Comparison of ENCODE assay signal across 1 cellular context in genomic region chr7:137895301-137896201, GRCh38.
TF ChIP-seq lines count a peak whose summit lies in the region.

No MANE protein-coding gene starts in this region.

TF ChIP-seq in GM12878, 131 proteins besides CTCF, POLR2A, EP300 and RAD21 (continued from another document and continues in another):
- no peak for TF ChIP-seq USF1 (IDR thresholded peaks at IDR 0.05; ENCODE audit: borderline replicate concordance, extremely low read length, insufficient read depth, low read depth, low read length)
- no peak for TF ChIP-seq WRNIP1 (IDR thresholded peaks at IDR 0.05; ENCODE audit: borderline replicate concordance, low read depth, low read length)
- peak; percentile 61; the same call in 1 of the 2 replicates for TF ChIP-seq SMARCA5 (IDR thresholded peaks at IDR 0.05)
- no peak for TF ChIP-seq BCLAF1 (IDR thresholded peaks at IDR 0.05)
- no peak for TF ChIP-seq NR2C2 (IDR thresholded peaks at IDR 0.05; ENCODE audit: borderline replicate concordance, control insufficient read depth, insufficient read length, low read depth)
- TF ChIP-seq MXI1 (IDR thresholded peaks at IDR 0.05; ENCODE audit: low read depth, low read length): no peak
- peak; percentile 66 for TF ChIP-seq BCL11A (IDR thresholded peaks at IDR 0.05; ENCODE audit: low read depth, low read length)
- TF ChIP-seq SMAD5 (IDR thresholded peaks at IDR 0.05; ENCODE audit: low read depth): no peak
- no peak for TF ChIP-seq E2F4 (IDR thresholded peaks at IDR 0.05; ENCODE audit: low read depth, low read length)
- no peak for TF ChIP-seq USF2 (IDR thresholded peaks at IDR 0.05; ENCODE audit: borderline replicate concordance, low read depth, low read length)
- peak; percentile 96 for TF ChIP-seq ZNF384 (IDR thresholded peaks at IDR 0.05; ENCODE audit: borderline replicate concordance, low read depth, low read length)
- TF ChIP-seq HSF1 (IDR thresholded peaks at IDR 0.05; ENCODE audit: low read depth, low read length): no peak
- peak; percentile 64; the same call in 1 of the 2 replicates for TF ChIP-seq CBX5 (IDR thresholded peaks at IDR 0.05; ENCODE audit: low read depth)
- no peak for TF ChIP-seq STAT1 (conservative IDR thresholded peaks at IDR 0.05)
- peak; percentile 52 for TF ChIP-seq RELA (IDR thresholded peaks at IDR 0.05; ENCODE audit: borderline replicate concordance, partially characterized antibody)
- no peak for TF ChIP-seq RFX5 (IDR thresholded peaks at IDR 0.05; ENCODE audit: low read depth, low read length)
- peak; percentile 52 for TF ChIP-seq SKIL (IDR thresholded peaks at IDR 0.05; ENCODE audit: low read depth, poor library complexity, severe bottlenecking)
- no peak for TF ChIP-seq FOS (IDR thresholded peaks at IDR 0.05; ENCODE audit: borderline replicate concordance, extremely low read depth, insufficient read length)
- peak; percentile 52; the same call in 1 of the 2 replicates for TF ChIP-seq SPI1 (IDR thresholded peaks at IDR 0.05; ENCODE audit: borderline replicate concordance, insufficient read depth, low read depth, low read length)
- no peak for TF ChIP-seq BMI1 (IDR thresholded peaks at IDR 0.05; ENCODE audit: borderline replicate concordance)
- TF ChIP-seq MEF2A (IDR thresholded peaks at IDR 0.05; ENCODE audit: insufficient read depth, low read depth, low read length): no peak
- TF ChIP-seq NKRF (conservative IDR thresholded peaks at IDR 0.05): no peak
- TF ChIP-seq IRF5 (IDR thresholded peaks at IDR 0.05; ENCODE audit: borderline replicate concordance): no peak
- TF ChIP-seq SMC3 (IDR thresholded peaks at IDR 0.05; ENCODE audit: borderline replicate concordance, low read length): no peak
- no peak for TF ChIP-seq PRDM15 (CRISPR knock-in tag; IDR thresholded peaks at IDR 0.05)
- TF ChIP-seq POLR2AphosphoS5 (IDR thresholded peaks at IDR 0.05; ENCODE audit: low read length): no peak
- peak; percentile 49; the same call in 1 of the 2 replicates for TF ChIP-seq GABPA (IDR thresholded peaks at IDR 0.05; ENCODE audit: low read depth)
- TF ChIP-seq NBN (IDR thresholded peaks at IDR 0.05): no peak
- TF ChIP-seq ZSCAN29 (IDR thresholded peaks at IDR 0.05): no peak
- TF ChIP-seq NRF1 (conservative IDR thresholded peaks at IDR 0.05; ENCODE audit: low read depth, low read length): no peak
- peak; percentile 76 for TF ChIP-seq MTA2 (IDR thresholded peaks at IDR 0.05; ENCODE audit: low read depth)
- TF ChIP-seq JUND (IDR thresholded peaks at IDR 0.05; ENCODE audit: low read depth, low read length): peak; percentile 86
- peak; percentile 53; the same call in 1 of the 2 replicates for TF ChIP-seq PML (IDR thresholded peaks at IDR 0.05; ENCODE audit: low read length)
- TF ChIP-seq SIN3A (IDR thresholded peaks at IDR 0.05; ENCODE audit: low read depth, low read length): no peak
- no peak for TF ChIP-seq EZH2 (IDR thresholded peaks at IDR 0.05; ENCODE audit: borderline replicate concordance, control insufficient read depth, low read depth, low read length)
- peak; percentile 58 for TF ChIP-seq ZNF687 (IDR thresholded peaks at IDR 0.05)
- no peak for TF ChIP-seq RCOR1 (conservative IDR thresholded peaks at IDR 0.05; ENCODE audit: low read depth, low read length)
- TF ChIP-seq YY1 (IDR thresholded peaks at IDR 0.05; ENCODE audit: low read depth, low read length): peak; percentile 89
- TF ChIP-seq NFXL1 (IDR thresholded peaks at IDR 0.05; ENCODE audit: borderline replicate concordance): no peak
